Comparison of ENCODE assay signal across 14 cellular contexts in genomic region chr11:121521145-121522042, GRCh38.
A peak's percentile ranks its signal among the peaks of the same experiment; 100 is the strongest.
DNase-seq lines count a peak whose midpoint lies in the region; ATAC-seq and TF ChIP-seq lines count a peak whose summit lies in the region.
"Had no signal": no experiment of that assay in that cellular context is flagged by ENCODE, and none has a peak within 500 bp of the region (broad histone marks: within the 10 kb centered on the region; RNA-seq: fewer than 3 reads in every experiment).

No MANE protein-coding gene starts in this region.

- H3K4me3 ChIP-seq in GM12865 (ENCODE audit: low read depth, low read length) (no peak overlapping the region), Karpas-422 (ENCODE audit: low read length) (no peak overlapping the region), H7 (ENCODE audit: insufficient read depth, low read depth, low read length) (no peak overlapping the region)
- H3K4me3 ChIP-seq: skin epidermis had no signal

- H3K27me3 Mint-ChIP-seq in activated T-cell treated with anti-CD3 and anti-CD28 coated beads, Interleukin-2, amount 50 U/mL, for 72 hours (ENCODE audit: low read depth): no peaks in the 10 kb centered on the region
- no peaks in the 10 kb centered on the region for H3K27me3 Mint-ChIP-seq in naive thymus-derived CD8-positive, alpha-beta T cell

- H3K9me3 Mint-ChIP-seq in activated T-cell treated with anti-CD3 and anti-CD28 coated beads, Interleukin-2, amount 50 U/mL, for 72 hours: no peaks in the 10 kb centered on the region
- peaks cover 0 to 16% (median 4%) of the 10 kb centered on the region in 9 donors for H3K9me3 Mint-ChIP-seq in naive thymus-derived CD8-positive, alpha-beta T cell

- H3K9ac ChIP-seq in Karpas-422 (ENCODE audit: low read length): no peak overlapping the region

- no peak overlapping the region for H3K4me2 ChIP-seq in Karpas-422 (ENCODE audit: low read depth, low read length, poor library complexity, severe bottlenecking)

- H3K27me3 ChIP-seq in Karpas-422 (ENCODE audit: low read length): no peaks in the 10 kb centered on the region
- no peaks in the 10 kb centered on the region for H3K27me3 ChIP-seq in H7 (ENCODE audit: control insufficient read depth, insufficient read depth, low read length)

- peak; percentile 63 to 74 for ATAC-seq in activated T-cell treated with anti-CD3 and anti-CD28 coated beads, Interleukin-2, amount 50 U/mL, for 72 hours (replicated peaks in 1 of 2)
- ATAC-seq in naive thymus-derived CD8-positive, alpha-beta T cell: no peak
- ATAC-seq in HG02759 (IDR thresholded peaks at IDR 0.05; ENCODE audit: unreplicated experiment): no peak
- ATAC-seq in HG03571 (IDR thresholded peaks at IDR 0.05; ENCODE audit: unreplicated experiment): no peak

- TF ChIP-seq CTCF in GM12865 (IDR thresholded peaks at IDR 0.05; ENCODE audit: insufficient read depth, low read depth, low read length, missing control alignments): no peak

- peak overlapping the region; percentile 54 for H3K27ac ChIP-seq in Karpas-422 (ENCODE audit: low read length)
- H3K27ac ChIP-seq: skin epidermis had no signal

- peaks cover 58% of the 10 kb centered on the region for H3K4me1 Mint-ChIP-seq in activated T-cell treated with anti-CD3 and anti-CD28 coated beads, Interleukin-2, amount 50 U/mL, for 72 hours (ENCODE audit: low read depth)
- H3K4me1 Mint-ChIP-seq in naive thymus-derived CD8-positive, alpha-beta T cell: peaks cover 27 to 50% (median 47%) of the 10 kb centered on the region in 4 donors

- peaks cover 60% of the 10 kb centered on the region for H3K79me2 ChIP-seq in Karpas-422 (ENCODE audit: low read length)

- peak overlapping the region in 1 of 2 donors; percentile 52 for H3K4me3 Mint-ChIP-seq in activated T-cell treated with anti-CD3 and anti-CD28 coated beads, Interleukin-2, amount 50 U/mL, for 72 hours
- H3K4me3 Mint-ChIP-seq in naive thymus-derived CD8-positive, alpha-beta T cell: peak overlapping the region in 3 of 10 donors; percentile 2 to 39 (median 17)

- H3K9me2 ChIP-seq in Karpas-422 (replicated peaks; ENCODE audit: insufficient read depth, low read length): no peaks in the 10 kb centered on the region

- H3K9me3 ChIP-seq in Karpas-422 (ENCODE audit: low read length): no peaks in the 10 kb centered on the region

- H3K36me3 ChIP-seq in Karpas-422 (ENCODE audit: insufficient read depth, low read length): peaks cover 50% of the 10 kb centered on the region
- H3K36me3 ChIP-seq in H7 (replicated peaks; ENCODE audit: control insufficient read depth, insufficient read depth, low read length): peaks cover 6% of the 10 kb centered on the region

- no peak overlapping the region for H2AFZ ChIP-seq in Karpas-422 (ENCODE audit: low read length)

- peak overlapping the region; percentile 59 for H3K27ac Mint-ChIP-seq in activated T-cell treated with anti-CD3 and anti-CD28 coated beads, Interleukin-2, amount 50 U/mL, for 72 hours
- H3K27ac Mint-ChIP-seq in naive thymus-derived CD8-positive, alpha-beta T cell: peak overlapping the region; percentile 16 to 86 (median 72)

- H3K4me1 ChIP-seq in Karpas-422 (ENCODE audit: low read length): peaks cover 42% of the 10 kb centered on the region

- H3K36me3 Mint-ChIP-seq in activated T-cell treated with anti-CD3 and anti-CD28 coated beads, Interleukin-2, amount 50 U/mL, for 72 hours (ENCODE audit: insufficient read depth in 2 of 2): peaks cover 15 to 36% of the 10 kb centered on the region in 2 donors
- peaks cover 36 to 94% (median 58%) of the 10 kb centered on the region in 3 donors for H3K36me3 Mint-ChIP-seq in naive thymus-derived CD8-positive, alpha-beta T cell

- POLR2A ChIA-PET in naive thymus-derived CD8-positive, alpha-beta T cell (lab: Charles Lee): no interaction called here

- H4K20me1 ChIP-seq in Karpas-422 (ENCODE audit: insufficient read depth, low read depth, low read length): 0 out of 2 replicates have a peak, but pooled peaks cover 4% of the 10 kb centered on the region

- DNase-seq in GM12865 (ENCODE audit: low read depth) (peak; percentile 41), Karpas-422 (peak; percentile 51), H7 (no peak), NCI-H82 treated with DMSO at 0.1 percent for 48 hours (lab: John Stamatoyannopoulos, UW; ENCODE audit: unreplicated experiment) (no peak)
- DNase-seq in activated T-cell treated with anti-CD3 and anti-CD28 coated beads, Interleukin-2, amount 50 U/mL, for 72 hours: no peak
- no peak for DNase-seq in naive thymus-derived CD8-positive, alpha-beta T cell
- DNase-seq: DMS79, head of caudate nucleus, midbrain, NCI-H2029, SHP77 treated with DMSO at 0.1 percent for 48 hours had no signal

Comparison
In these comparisons a context has a peak if more than half of its experiments do, and no peak if none do; other contexts are left out.
1. DNase-seq: peak in GM12865 (single experiment) and Karpas-422 (single experiment); none in activated T-cell treated with anti-CD3 and anti-CD28 coated beads, Interleukin-2, amount 50 U/mL, for 72 hours (0 of 2), naive thymus-derived CD8-positive, alpha-beta T cell (0 of 10), H7 (single experiment) and NCI-H82 treated with DMSO at 0.1 percent for 48 hours (single experiment).
2. ATAC-seq: peak in activated T-cell treated with anti-CD3 and anti-CD28 coated beads, Interleukin-2, amount 50 U/mL, for 72 hours (2 of 2); none in naive thymus-derived CD8-positive, alpha-beta T cell (0 of 2), HG02759 (single experiment) and HG03571 (single experiment).